1 cellular context compared by ENCODE assay signal in genomic region chr19:45163751-45164150, GRCh38.
TF ChIP-seq lines count a peak whose summit lies in the region.

No MANE protein-coding gene starts in this region.

TF ChIP-seq in IMR-90, 13 proteins besides CTCF, POLR2A, EP300 and RAD21:
- TF ChIP-seq USF2 (IDR thresholded peaks at IDR 0.05; ENCODE audit: low read depth, low read length) (no peak), SMC3 (IDR thresholded peaks at IDR 0.05; ENCODE audit: low read depth, low read length) (no peak), RFX5 (IDR thresholded peaks at IDR 0.05; ENCODE audit: low read depth, low read length) (no peak), CHD1 (IDR thresholded peaks at IDR 0.05; ENCODE audit: low read depth, low read length) (no peak), BHLHE40 (IDR thresholded peaks at IDR 0.05; ENCODE audit: low read depth, low read length) (no peak), MXI1 (IDR thresholded peaks at IDR 0.05; ENCODE audit: borderline replicate concordance, low read depth, low read length) (no peak), FOS (IDR thresholded peaks at IDR 0.05; ENCODE audit: low read depth, low read length) (no peak), NFE2L2 (IDR thresholded peaks at IDR 0.05; ENCODE audit: low read depth, low read length) (no peak), RCOR1 (IDR thresholded peaks at IDR 0.05; ENCODE audit: insufficient replicate concordance, low read length) (no peak), MAFK (IDR thresholded peaks at IDR 0.05; ENCODE audit: low read depth, low read length) (no peak), MAZ (IDR thresholded peaks at IDR 0.05; ENCODE audit: borderline replicate concordance, low read depth, low read length) (no peak), CEBPB (IDR thresholded peaks at IDR 0.05; ENCODE audit: low read depth, low read length) (no peak), ELK1 (IDR thresholded peaks at IDR 0.05; ENCODE audit: borderline replicate concordance, low read depth, low read length) (no peak)
TF ChIP-seq in IMR-90: peak in this region for 0.
